In genomic region chr19:5186293-5187050, GRCh38 we compare ENCODE assay signal across 19 cellular contexts.
A peak's percentile ranks its signal among the peaks of the same experiment; 100 is the strongest.
DNase-seq lines count a peak whose midpoint lies in the region; ATAC-seq and TF ChIP-seq lines count a peak whose summit lies in the region.
"Had no signal": no experiment of that assay in that cellular context is flagged by ENCODE, and none has a peak within 500 bp of the region (broad histone marks: within the 10 kb centered on the region; RNA-seq: fewer than 3 reads in every experiment).

No MANE protein-coding gene starts in this region.

- TF ChIP-seq CTCF in A673 (conservative IDR thresholded peaks at IDR 0.05; ENCODE audit: low read depth, low read length) (no peak), astrocyte of the spinal cord (IDR thresholded peaks at IDR 0.05; ENCODE audit: low read depth, low read length) (no peak), foreskin keratinocyte (conservative IDR thresholded peaks at IDR 0.05) (no peak), sigmoid colon (IDR thresholded peaks at IDR 0.05) (no peak)

- CTCF ChIA-PET in A673 (lab: Charles Lee): interaction anchor here (0.7 kb wide), 1 partner anchor 34 kb away, joined by 10 read pairs; no protein-coding TSS in a partner anchor

- in situ Hi-C loops in astrocyte of the spinal cord (cut with HindIII; ENCODE audit: low sequenced_read_pairs) (no loop called here), ACHN (cut with HindIII; ENCODE audit: low pct_ligation_motif_present, low pct_unique_long_range_greater_than_20kb, low sequenced_read_pairs) (no loop called here)

- TF ChIP-seq EP300 in sigmoid colon (IDR thresholded peaks at IDR 0.05): no peak

- H3K27ac ChIP-seq in A673 (ENCODE audit: low read depth, low read length, poor library complexity, severe bottlenecking) (no peak overlapping the region), foreskin keratinocyte (no peak overlapping the region), sigmoid colon (no peak overlapping the region)
- H3K27ac ChIP-seq: lower lobe of right lung, uterus had no signal

- peaks cover 4% of the 10 kb centered on the region for H3K4me1 ChIP-seq in A673 (ENCODE audit: insufficient read depth, low read length, poor library complexity, severe bottlenecking)
- H3K4me1 ChIP-seq in foreskin keratinocyte: no peaks in the 10 kb centered on the region
- peaks cover 0 to 9% (median 6%) of the 10 kb centered on the region in 4 donors for H3K4me1 ChIP-seq in sigmoid colon
- H3K4me1 ChIP-seq: lower lobe of right lung, uterus had no signal

- H3K27me3 ChIP-seq in A673 (replicated peaks; ENCODE audit: insufficient read depth, low read depth, low read length, poor library complexity): no peaks in the 10 kb centered on the region
- no peaks in the 10 kb centered on the region for H3K27me3 ChIP-seq in foreskin keratinocyte
- no peaks in the 10 kb centered on the region for H3K27me3 ChIP-seq in sigmoid colon
- H3K27me3 ChIP-seq: uterus had no signal

- 41 to 72% methylated on average over 7 of the region's 7 CpGs for WGBS in sigmoid colon, 2 donors

- no TSS peak for BruUV-seq in A673 (replicated peaks; lab: Mats Ljungman, UMichigan)

- H3K4me3 ChIP-seq in A673 (ENCODE audit: low read depth, low read length, poor library complexity, severe bottlenecking): no peak overlapping the region
- H3K4me3 ChIP-seq in astrocyte of the spinal cord (ENCODE audit: low read depth, low read length): no peak overlapping the region
- no peak overlapping the region for H3K4me3 ChIP-seq in sigmoid colon
- H3K4me3 ChIP-seq: lower lobe of right lung, uterus had no signal

- H3K9me3 ChIP-seq in A673 (ENCODE audit: low read depth, low read length, poor library complexity, severe bottlenecking) (no peaks in the 10 kb centered on the region), sigmoid colon (peaks cover 0 to 2% (median 0%) of the 10 kb centered on the region in 4 donors)
- H3K9me3 ChIP-seq: lower lobe of right lung, uterus had no signal

- POLR2A ChIA-PET in A673 (lab: Charles Lee; ENCODE audit: low non-redundant PET): no interaction called here

- intact Hi-C loops in A673 (cut with micrococcal nuclease; ENCODE audit: unreplicated experiment): no loop called here
- intact Hi-C loops in sigmoid colon (cut with DNase I): no loop called here

- ATAC-seq in foreskin keratinocyte: no peak
- ATAC-seq in GM21390 (IDR thresholded peaks at IDR 0.05; ENCODE audit: unreplicated experiment): no peak
- ATAC-seq: lower lobe of right lung, Right ventricle myocardium inferior, sciatic nerve had no signal

- TF ChIP-seq POLR2A in sigmoid colon (IDR thresholded peaks at IDR 0.05): no peak

- peak; percentile 32 for DNase-seq in A673 (ENCODE audit: low spot score)
- DNase-seq in GM04504 (ENCODE audit: low read depth): peak; percentile 88
- DNase-seq in astrocyte of the spinal cord (ENCODE audit: low read depth, low spot score): peak; percentile 52
- DNase-seq in foreskin keratinocyte: peak; percentile 29 to 50
- DNase-seq in sigmoid colon: no peak
- DNase-seq in iPS-NIHi11 (ENCODE audit: low spot score): no peak
- no peak for DNase-seq in ACHN
- DNase-seq: activated CD4-positive, alpha-beta T cell treated with anti-CD3 and anti-CD28 coated beads, Interleukin-2, amount 10 ng/mL, durations not matched to agents 24 days and 14 days; activated T-cell treated with anti-CD3 and anti-CD28 coated beads, Interleukin-2, amount 50 U/mL, for 1 hour; cortex of kidney; DMS 273 treated with DMSO at 0.1 percent for 48 hours; lower lobe of right lung; nephron progenitor cell; stimulated activated naive CD4-positive, alpha-beta T cell; T-helper 9 cell; uterus had no signal

- H3K36me3 ChIP-seq in A673 (ENCODE audit: insufficient read depth, low read length, poor library complexity, severe bottlenecking) (no peaks in the 10 kb centered on the region), sigmoid colon (no peaks in the 10 kb centered on the region)
- H3K36me3 ChIP-seq: lower lobe of right lung, uterus had no signal

Comparison
In these comparisons a context has a peak if more than half of its experiments do, and no peak if none do; other contexts are left out.
1. DNase-seq: peak in A673 (single experiment), GM04504 (single experiment), astrocyte of the spinal cord (single experiment) and foreskin keratinocyte (2 of 2); none in sigmoid colon (single experiment), iPS-NIHi11 (single experiment) and ACHN (single experiment).